16 cellular contexts compared by ENCODE assay signal in genomic region chr16:70304892-70305448, GRCh38. TPM values are rescaled to one million over a fixed set of nuclear protein-coding genes. Genes with fewer than 3 reads are reported as not detected.
A peak's percentile ranks its signal among the peaks of the same experiment; 100 is the strongest.
DNase-seq lines count a peak whose midpoint lies in the region; ATAC-seq, FAIRE-seq and TF ChIP-seq lines count a peak whose summit lies in the region.
"Had no signal": no experiment of that assay in that cellular context is flagged by ENCODE, and none has a peak within 500 bp of the region (broad histone marks: within the 10 kb centered on the region; RNA-seq: fewer than 3 reads in every experiment).

No MANE protein-coding gene starts in this region.

- H3K36me3 ChIP-seq in bronchial epithelial cell (ENCODE audit: control insufficient read depth, insufficient read depth, low read length) (peaks cover 1% of the 10 kb centered on the region), osteoblast (ENCODE audit: insufficient read depth, low read length) (peaks cover 4% of the 10 kb centered on the region), OCI-LY7 (ENCODE audit: insufficient read depth, low read length) (peaks cover 28% of the 10 kb centered on the region)

- POLR2A ChIA-PET in OCI-LY7 (lab: Charles Lee): no interaction called here

- DNase-seq in activated CD4-positive, alpha-beta T cell treated with anti-CD3 and anti-CD28 coated beads, Interleukin-2, amount 10 ng/mL, durations not matched to agents 24 days and 14 days: no peak
- no peak for DNase-seq in activated CD4-positive, alpha-beta T cell treated with anti-CD3 and anti-CD28 coated beads for 4 hours
- DNase-seq in M059J (ENCODE audit: low read depth): peak; percentile 36
- DNase-seq in bronchial epithelial cell (ENCODE audit: low read depth): peak; percentile 22
- peak; percentile 34 for DNase-seq in osteoblast (ENCODE audit: insufficient read length, low spot score, missing footprints)
- DNase-seq in OCI-LY7 (ENCODE audit: low spot score): no peak
- DNase-seq: anterior cingulate cortex, kidney, NCI-H510A, RPMI8226 had no signal

- FAIRE-seq in bronchial epithelial cell (lab: Jason Lieb, UNC): no peak
- FAIRE-seq: A204.1, D721Med, frontal cortex, kidney had no signal

- H3K4me1 Mint-ChIP-seq in activated CD4-positive, alpha-beta T cell treated with anti-CD3 and anti-CD28 coated beads, Interleukin-2, amount 10 ng/mL, durations not matched to agents 24 days and 14 days: peaks cover 12% of the 10 kb centered on the region

- H3K4me1 ChIP-seq in osteoblast (ENCODE audit: insufficient read depth, low read length) (no peaks in the 10 kb centered on the region), OCI-LY7 (ENCODE audit: insufficient read depth, low read length, poor library complexity, severe bottlenecking) (peaks cover under 1% of the 10 kb centered on the region)

- no peak overlapping the region for H2AFZ ChIP-seq in osteoblast (ENCODE audit: low read length)
- H2AFZ ChIP-seq in OCI-LY7 (ENCODE audit: low read length): no peak overlapping the region

- TF ChIP-seq CTCF in bronchial epithelial cell (IDR thresholded peaks at IDR 0.05; ENCODE audit: insufficient read depth, low read length, severe bottlenecking) (no peak), osteoblast (IDR thresholded peaks at IDR 0.05; ENCODE audit: extremely low read depth, low read depth, low read length) (no peak), OCI-LY7 (conservative IDR thresholded peaks at IDR 0.05; ENCODE audit: low read length) (no peak)

- intact Hi-C loops in activated CD4-positive, alpha-beta T cell treated with anti-CD3 and anti-CD28 coated beads, Interleukin-2, amount 10 ng/mL, durations not matched to agents 24 days and 14 days (cut with micrococcal nuclease): no loop called here
- intact Hi-C loops in OCI-LY7 (cut with micrococcal nuclease; ENCODE audit: unreplicated experiment): no loop called here

- peaks cover 2% of the 10 kb centered on the region for H3K9me3 ChIP-seq in osteoblast (ENCODE audit: low read depth, low read length)
- H3K9me3 ChIP-seq in OCI-LY7 (ENCODE audit: low read length): peaks cover 20% of the 10 kb centered on the region

- peaks cover 65% of the 10 kb centered on the region for H3K79me2 ChIP-seq in osteoblast (ENCODE audit: insufficient read depth, low read length)
- peaks cover 13% of the 10 kb centered on the region for H3K79me2 ChIP-seq in OCI-LY7 (ENCODE audit: insufficient read depth, low read depth, low read length)

- H3K9me2 ChIP-seq in OCI-LY7 (ENCODE audit: insufficient read depth, low read length): no peaks in the 10 kb centered on the region

- H3K27me3 ChIP-seq in bronchial epithelial cell (ENCODE audit: control insufficient read depth, insufficient read depth, low read length) (no peaks in the 10 kb centered on the region), osteoblast (ENCODE audit: insufficient read depth, low read length) (no peaks in the 10 kb centered on the region)

- H3K27me3 Mint-ChIP-seq in activated CD4-positive, alpha-beta T cell treated with anti-CD3 and anti-CD28 coated beads, Interleukin-2, amount 10 ng/mL, durations not matched to agents 24 days and 14 days: no peaks in the 10 kb centered on the region

- H3K4me2 ChIP-seq in osteoblast (ENCODE audit: insufficient read depth, low read length) (no peak overlapping the region), OCI-LY7 (ENCODE audit: low read length) (no peak overlapping the region)

- BruUV-seq in OCI-LY7 (replicated peaks; lab: Mats Ljungman, UMichigan): no TSS peak

- H3K27ac Mint-ChIP-seq in activated CD4-positive, alpha-beta T cell treated with anti-CD3 and anti-CD28 coated beads, Interleukin-2, amount 10 ng/mL, durations not matched to agents 24 days and 14 days: peak overlapping the region; percentile 5

- H3K27ac ChIP-seq in osteoblast (ENCODE audit: low read depth, low read length): no peak overlapping the region
- no peak overlapping the region for H3K27ac ChIP-seq in OCI-LY7 (ENCODE audit: low read depth, low read length, poor library complexity, severe bottlenecking)

- H3K9me3 Mint-ChIP-seq in activated CD4-positive, alpha-beta T cell treated with anti-CD3 and anti-CD28 coated beads, Interleukin-2, amount 10 ng/mL, durations not matched to agents 24 days and 14 days: no peaks in the 10 kb centered on the region

- ATAC-seq in HG03378 (IDR thresholded peaks at IDR 0.05; ENCODE audit: unreplicated experiment) (no peak), GM19455 (IDR thresholded peaks at IDR 0.05; ENCODE audit: unreplicated experiment) (no peak)
- ATAC-seq: sciatic nerve had no signal

- H3K36me3 Mint-ChIP-seq in activated CD4-positive, alpha-beta T cell treated with anti-CD3 and anti-CD28 coated beads, Interleukin-2, amount 10 ng/mL, durations not matched to agents 24 days and 14 days (ENCODE audit: low read depth): peaks cover 34% of the 10 kb centered on the region

- no peak overlapping the region for H3K4me3 Mint-ChIP-seq in activated CD4-positive, alpha-beta T cell treated with anti-CD3 and anti-CD28 coated beads, Interleukin-2, amount 10 ng/mL, durations not matched to agents 24 days and 14 days

- CTCF ChIA-PET in OCI-LY7 (lab: Charles Lee; ENCODE audit: unreplicated experiment): no interaction called here

- no peak overlapping the region for H3K4me3 ChIP-seq in bronchial epithelial cell (ENCODE audit: low read depth, low read length)
- no peak overlapping the region for H3K4me3 ChIP-seq in osteoblast (ENCODE audit: insufficient read depth, low read length)
- H3K4me3 ChIP-seq in OCI-LY7 (ENCODE audit: low read depth, low read length, poor library complexity, severe bottlenecking): no peak overlapping the region

- peaks cover 7% of the 10 kb centered on the region for H4K20me1 ChIP-seq in osteoblast (ENCODE audit: insufficient read depth, low read length)
- H4K20me1 ChIP-seq in OCI-LY7 (ENCODE audit: insufficient read depth, low read length): no peaks in the 10 kb centered on the region

RNA-seq across cellular contexts. Expression of gene DDX19B, which starts 6.0 kb away (rescaled TPM):
- 29.4 and 30.4 TPM in 2 replicates for total RNA-seq in activated CD4-positive, alpha-beta T cell treated with anti-CD3 and anti-CD28 coated beads, Interleukin-2, amount 10 ng/mL, durations not matched to agents 24 days and 14 days
- total RNA-seq in M059J (2014; rRNA removed; shearing (Covaris generic)): 35.1 and 38.7 TPM in 2 replicates
- total RNA-seq in bronchial epithelial cell: 31.6 and 41.3 TPM in 2 replicates
- 30.6 and 42.7 TPM in 2 replicates for total RNA-seq in osteoblast
- total RNA-seq in OCI-LY7 (2014; rRNA removed; shearing (Covaris generic)): 18.7 and 22.4 TPM in 2 replicates
- 20.7 and 22.8 TPM in 2 replicates for total RNA-seq in OCI-LY7 (2022)

RNA-seq across cellular contexts. Expression of gene AARS1, which starts 15.7 kb away (rescaled TPM):
- total RNA-seq in activated CD4-positive, alpha-beta T cell treated with anti-CD3 and anti-CD28 coated beads, Interleukin-2, amount 10 ng/mL, durations not matched to agents 24 days and 14 days: 115 and 117 TPM in 2 replicates
- total RNA-seq in M059J (2014; rRNA removed; shearing (Covaris generic)): 38.9 and 68.8 TPM in 2 replicates
- 338 and 446 TPM in 2 replicates for total RNA-seq in bronchial epithelial cell
- total RNA-seq in osteoblast: 197 and 213 TPM in 2 replicates
- total RNA-seq in OCI-LY7 (2014; rRNA removed; shearing (Covaris generic)): 182 and 185 TPM in 2 replicates
- 259 and 272 TPM in 2 replicates for total RNA-seq in OCI-LY7 (2022)

RNA-seq across cellular contexts. Expression of gene DDX19A, which starts 41.7 kb away (rescaled TPM):
- 73.0 and 73.3 TPM in 2 replicates for total RNA-seq in activated CD4-positive, alpha-beta T cell treated with anti-CD3 and anti-CD28 coated beads, Interleukin-2, amount 10 ng/mL, durations not matched to agents 24 days and 14 days
- total RNA-seq in M059J (2014; rRNA removed; shearing (Covaris generic)): 54.3 and 62.5 TPM in 2 replicates
- total RNA-seq in bronchial epithelial cell (21.3 and 27.9 TPM in 2 replicates), osteoblast (35.4 and 43.1 TPM in 2 replicates), OCI-LY7 (2022) (40.2 and 41.5 TPM in 2 replicates)
- 50.3 and 51.6 TPM in 2 replicates for total RNA-seq in OCI-LY7 (2014; rRNA removed; shearing (Covaris generic))

RNA-seq across cellular contexts. Expression of gene EXOSC6, which starts 53.2 kb away (rescaled TPM):
- 38.0 and 39.2 TPM in 2 replicates for total RNA-seq in activated CD4-positive, alpha-beta T cell treated with anti-CD3 and anti-CD28 coated beads, Interleukin-2, amount 10 ng/mL, durations not matched to agents 24 days and 14 days
- total RNA-seq in M059J (2014; rRNA removed; shearing (Covaris generic)): 12.1 and 21.4 TPM in 2 replicates
- total RNA-seq in bronchial epithelial cell: 31.3 and 54.0 TPM in 2 replicates
- 37.7 and 47.4 TPM in 2 replicates for total RNA-seq in osteoblast
- total RNA-seq in OCI-LY7 (2014; rRNA removed; shearing (Covaris generic)): 30.8 and 36.8 TPM in 2 replicates
- 36.1 and 36.3 TPM in 2 replicates for total RNA-seq in OCI-LY7 (2022)

Comparison
In these comparisons a context has a peak if more than half of its experiments do, and no peak if none do; other contexts are left out.
1. DNase-seq: peak in M059J (single experiment), bronchial epithelial cell (single experiment) and osteoblast (single experiment); none in activated CD4-positive, alpha-beta T cell treated with anti-CD3 and anti-CD28 coated beads, Interleukin-2, amount 10 ng/mL, durations not matched to agents 24 days and 14 days (single experiment), activated CD4-positive, alpha-beta T cell treated with anti-CD3 and anti-CD28 coated beads for 4 hours (0 of 2) and OCI-LY7 (single experiment).